ENCODE assay signal across 1 cellular context in genomic region chr9:127961166-127961490, GRCh38.
TF ChIP-seq lines count a peak whose summit lies in the region.

No MANE protein-coding gene starts in this region.

TF ChIP-seq in H1, 55 proteins besides CTCF, POLR2A, EP300 and RAD21:
- no peak for TF ChIP-seq SIN3A (conservative IDR thresholded peaks at IDR 0.05 in 1 of 2, IDR thresholded peaks at IDR 0.05 in 1 of 2; ENCODE audit: low read depth in 1 of 2, low read length in 2 of 2)
- no peak for TF ChIP-seq TEAD4 (IDR thresholded peaks at IDR 0.05; ENCODE audit: low read depth, low read length)
- no peak for TF ChIP-seq BRCA1 (IDR thresholded peaks at IDR 0.05; ENCODE audit: low read depth, low read length)
- no peak for TF ChIP-seq ATF2 (IDR thresholded peaks at IDR 0.05; ENCODE audit: low read length)
- no peak for TF ChIP-seq KDM5A (IDR thresholded peaks at IDR 0.05; ENCODE audit: low read length)
- TF ChIP-seq CHD1 (IDR thresholded peaks at IDR 0.05; ENCODE audit: low read depth, low read length): no peak
- TF ChIP-seq CREB1 (IDR thresholded peaks at IDR 0.05): no peak
- no peak for TF ChIP-seq TBP (IDR thresholded peaks at IDR 0.05; ENCODE audit: low read depth, low read length)
- no peak for TF ChIP-seq JUN (IDR thresholded peaks at IDR 0.05; ENCODE audit: low read depth, low read length)
- no peak for TF ChIP-seq FOSL1 (IDR thresholded peaks at IDR 0.05; ENCODE audit: insufficient read depth, low read depth, low read length)
- no peak for TF ChIP-seq BCL11A (IDR thresholded peaks at IDR 0.05; ENCODE audit: low read depth in 2 of 2, low read length in 2 of 2)
